Comparison of ENCODE assay signal across 17 cellular contexts in the genomic region with DNA sequence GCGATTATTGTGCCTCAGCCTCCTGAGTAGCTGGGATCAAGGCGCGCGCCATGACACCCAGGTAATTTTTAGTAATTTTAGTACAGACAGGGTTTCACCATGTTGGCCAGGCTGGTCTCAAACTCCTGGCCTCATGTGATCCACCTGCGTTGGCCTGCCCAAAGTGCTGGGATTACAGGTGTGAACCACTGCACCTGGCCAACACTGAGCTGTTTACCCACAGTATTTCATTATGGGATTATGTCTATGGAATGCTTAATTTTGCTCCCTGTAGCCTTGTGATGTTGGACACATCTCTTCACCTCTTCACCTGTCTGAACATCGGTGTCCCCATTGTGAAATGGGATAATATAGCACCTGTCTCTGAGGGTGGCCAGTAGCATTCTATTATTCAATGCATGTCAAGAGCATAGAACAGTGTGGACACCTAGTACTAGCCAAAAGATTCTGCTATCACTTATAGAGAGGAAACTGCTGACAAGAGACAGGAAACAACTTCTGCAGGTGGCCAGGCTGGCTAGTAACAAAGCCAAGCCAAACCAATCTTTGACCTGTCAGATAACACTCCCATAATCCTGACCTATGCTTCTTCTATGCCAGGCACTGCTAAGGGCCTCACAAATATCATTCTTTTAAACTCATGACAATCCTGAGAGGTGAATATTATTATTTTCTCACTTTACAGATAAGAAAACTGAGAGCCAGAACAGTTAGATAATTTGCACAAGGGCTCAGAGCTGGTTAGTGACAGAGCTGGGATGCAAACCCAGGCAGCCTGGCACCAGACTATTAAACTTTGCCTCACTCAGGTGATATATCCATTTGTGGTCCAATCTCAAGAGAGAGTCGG. TPM values are rescaled to one million over a fixed set of nuclear protein-coding genes. Genes with fewer than 3 reads are reported as not detected.
"Had no signal": no experiment of that assay in that cellular context is flagged by ENCODE, and none has a peak within 500 bp of the region (broad histone marks: within the 10 kb centered on the region; RNA-seq: fewer than 3 reads in every experiment).

No MANE protein-coding gene starts in this region.

- H3K4me3 Mint-ChIP-seq: activated B cell treated with CpG ODN at 0.5 μM for 24 hours; mesothelial cell of epicardium; stimulated activated effector memory CD8-positive, alpha-beta T cell treated with anti-CD3 and anti-CD28 coated beads, Interleukin-12 subunit alpha, Interleukin-12 subunit beta, amount 100 ng/mL, for 72 hours had no signal

- H3K4me1 ChIP-seq: thyroid gland, uterus had no signal

- H3K27me3 Mint-ChIP-seq: activated B cell treated with CpG ODN at 0.5 μM for 24 hours had no signal

- H3K27ac ChIP-seq: dorsolateral prefrontal cortex, neutrophil, thyroid gland, uterus had no signal

- ATAC-seq: activated naive CD4-positive, alpha-beta T cell treated with anti-CD3 and anti-CD28 coated beads, Interleukin-2, amount 50 U/mL, for 72 hours; esophagus mucosa; stimulated activated effector memory CD8-positive, alpha-beta T cell treated with anti-CD3 and anti-CD28 coated beads, Interleukin-12 subunit alpha, Interleukin-12 subunit beta, amount 100 ng/mL, for 72 hours had no signal

- H3K27me3 ChIP-seq: dorsolateral prefrontal cortex, thyroid gland, uterus had no signal

- H3K4me3 ChIP-seq: dorsolateral prefrontal cortex, thyroid gland, uterus had no signal

- FAIRE-seq: endometrium, islet of Langerhans had no signal

- H3K9me3 ChIP-seq: neutrophil, thyroid gland, uterus had no signal

- H3K36me3 Mint-ChIP-seq: mesothelial cell of epicardium; stimulated activated effector memory CD8-positive, alpha-beta T cell treated with anti-CD3 and anti-CD28 coated beads, Interleukin-12 subunit alpha, Interleukin-12 subunit beta, amount 100 ng/mL, for 72 hours had no signal

- H3K9me3 Mint-ChIP-seq: activated B cell treated with CpG ODN at 0.5 μM for 24 hours, mesothelial cell of epicardium had no signal

- DNase-seq: activated B cell treated with CpG ODN at 0.5 μM for 24 hours; activated CD4-positive, alpha-beta T cell treated with anti-CD3 and anti-CD28 coated beads, Interleukin-2, amount 50 U/mL, for 1 hour; activated effector memory CD4-positive, alpha-beta T cell treated with Interleukin-2 at 50 U/mL for 16 hours; activated T-cell treated with anti-CD3 and anti-CD28 coated beads, Interleukin-2, amount 50 U/mL, for 1 hour; dorsolateral prefrontal cortex; glutamatergic neuron; naive B cell; posterior cingulate gyrus; thyroid gland; uterus had no signal

- H3K27ac Mint-ChIP-seq: activated B cell treated with CpG ODN at 0.5 μM for 24 hours; activated naive CD4-positive, alpha-beta T cell treated with anti-CD3 and anti-CD28 coated beads, Interleukin-2, amount 50 U/mL, for 72 hours; mesothelial cell of epicardium; stimulated activated effector memory CD8-positive, alpha-beta T cell treated with anti-CD3 and anti-CD28 coated beads, Interleukin-12 subunit alpha, Interleukin-12 subunit beta, amount 100 ng/mL, for 72 hours had no signal

- H3K36me3 ChIP-seq: neutrophil, thyroid gland, uterus had no signal

RNA-seq across cellular contexts. Expression of gene REEP1, which starts 29.4 kb away (rescaled TPM):
- total RNA-seq: activated B cell treated with CpG ODN at 0.5 μM for 24 hours had no signal
